9 cellular contexts compared by ENCODE assay signal in genomic region chr17:8593276-8593675, GRCh38.
"Had no signal": no experiment of that assay in that cellular context is flagged by ENCODE, and none has a peak within 500 bp of the region (broad histone marks: within the 10 kb centered on the region; RNA-seq: fewer than 3 reads in every experiment).

No MANE protein-coding gene starts in this region.

- FAIRE-seq: HTR-8/SVneo had no signal

- DNase-seq: GM23248, GOT3, H7, HFFc6, Kasumi-1, KG1 had no signal

- H3K4me3 ChIP-seq: GM23248, HAP-1 had no signal

- ATAC-seq: HCT116 had no signal

- H3K27ac ChIP-seq: GM23248 had no signal

- H3K4me1 ChIP-seq: HAP-1 had no signal

- H3K9me3 ChIP-seq: HAP-1 had no signal
